Comparison of ENCODE assay signal across 6 cellular contexts in the genomic region with DNA sequence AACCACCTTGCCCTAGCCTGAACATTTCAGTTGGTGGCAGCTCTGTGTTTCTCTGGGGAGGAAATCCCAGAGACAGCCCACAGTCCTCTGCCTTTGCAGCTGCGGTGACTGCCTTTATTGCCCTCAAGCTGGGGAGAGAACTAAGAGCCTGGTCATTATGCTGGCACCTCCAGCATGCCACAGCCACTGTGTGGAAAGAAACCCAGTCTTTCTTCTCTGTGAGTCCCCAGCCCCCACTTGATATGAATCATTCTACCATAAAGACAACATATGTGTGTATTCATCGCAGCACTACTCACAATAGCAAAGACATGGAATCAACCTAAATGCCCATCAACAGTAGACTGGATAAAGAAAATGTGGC.
"Had no signal": no experiment of that assay in that cellular context is flagged by ENCODE, and none has a peak within 500 bp of the region (broad histone marks: within the 10 kb centered on the region; RNA-seq: fewer than 3 reads in every experiment).

No MANE protein-coding gene starts in this region.

- H3K4me1 Mint-ChIP-seq: IgD-negative memory B cell had no signal

- H3K27ac ChIP-seq: GM23248 had no signal

- DNase-seq: GM23248, GOT3, H7, HCEC 1CT, KBM-7 had no signal

- H3K9ac ChIP-seq: GM23248 had no signal

- H3K4me3 Mint-ChIP-seq: IgD-negative memory B cell had no signal

- H3K4me3 ChIP-seq: GM23248 had no signal

- H3K27me3 Mint-ChIP-seq: IgD-negative memory B cell had no signal

- H2AFZ ChIP-seq: GM23248 had no signal
